In genomic region chr7:1546274-1546908, GRCh38 we compare ENCODE assay signal across 18 cellular contexts. TPM values are rescaled to one million over a fixed set of nuclear protein-coding genes. Genes with fewer than 3 reads are reported as not detected.
DNase-seq lines count a peak whose midpoint lies in the region; ATAC-seq, FAIRE-seq and TF ChIP-seq lines count a peak whose summit lies in the region.
"Had no signal": no experiment of that assay in that cellular context is flagged by ENCODE, and none has a peak within 500 bp of the region (broad histone marks: within the 10 kb centered on the region; RNA-seq: fewer than 3 reads in every experiment).

No MANE protein-coding gene starts in this region.

- H4K20me1 ChIP-seq in BLaER1 treated with 17β-estradiol and CSF1 and Interleukin-3, amounts not matched to agents 10 nM and 100 nM, result peaks cover 23 to 68% (median 40%) of the 10 kb centered on the region in 11 experiments
- peaks cover 4% of the 10 kb centered on the region for H4K20me1 ChIP-seq in hepatocyte (ENCODE audit: insufficient read depth, poor library complexity, severe bottlenecking)

- H3K27ac Mint-ChIP-seq in Calu3 (ENCODE audit: unreplicated experiment), result peak overlapping the region; percentile 57
- H3K27ac Mint-ChIP-seq: CD4-positive, CD25-positive, alpha-beta regulatory T cell had no signal

- intact Hi-C loops in Calu3 (cut with micrococcal nuclease; ENCODE audit: unreplicated experiment) (no loop called here), body of pancreas (cut with DNase I) (loop anchor here (5.0 kb wide), 1 partner anchor 44 kb away; the partner anchor contains the start of gene INTS1), psoas muscle (cut with DNase I) (no loop called here)

- TF ChIP-seq POLR2A in body of pancreas (IDR thresholded peaks at IDR 0.05), result no peak

- H2AFZ ChIP-seq in hepatocyte, result no peak overlapping the region

- peak overlapping the region in 6 of 11 experiments; percentile 20 to 55 (median 48); a peak in 8 of 22 replicates for H3K9ac ChIP-seq in BLaER1 treated with 17β-estradiol and CSF1 and Interleukin-3, amounts not matched to agents 10 nM and 100 nM

- H3K4me1 ChIP-seq in BLaER1 treated with 17β-estradiol and CSF1 and Interleukin-3, amounts not matched to agents 10 nM and 100 nM, result peaks cover 28 to 74% (median 69%) of the 10 kb centered on the region in 10 experiments
- peaks cover 19% of the 10 kb centered on the region for H3K4me1 ChIP-seq in body of pancreas
- H3K4me1 ChIP-seq in psoas muscle, result no peaks in the 10 kb centered on the region
- H3K4me1 ChIP-seq in hepatocyte (ENCODE audit: insufficient read depth), result no peaks in the 10 kb centered on the region
- H3K4me1 ChIP-seq: SJSA1 had no signal

- H3K79me2 ChIP-seq in hepatocyte, result no peaks in the 10 kb centered on the region

- CTCF ChIA-PET in Calu3 (lab: Charles Lee), result no interaction called here

- TF ChIP-seq CTCF in Calu3 (IDR thresholded peaks at IDR 0.05; ENCODE audit: unreplicated experiment) (no peak), body of pancreas (IDR thresholded peaks at IDR 0.05) (no peak), psoas muscle (IDR thresholded peaks at IDR 0.05) (no peak), hepatocyte (IDR thresholded peaks at IDR 0.05; ENCODE audit: poor library complexity) (no peak)

- ATAC-seq in body of pancreas (peak; percentile 33), psoas muscle (peak in 2 of 4 donors; percentile 7 to 10)

- H3K36me3 ChIP-seq in BLaER1 treated with 17β-estradiol and CSF1 and Interleukin-3, amounts not matched to agents 10 nM and 100 nM, result peaks cover 8 to 27% (median 24%) of the 10 kb centered on the region in 11 experiments; a peak in 20 of 22 replicates
- peaks cover 0 to 13% of the 10 kb centered on the region in 2 donors for H3K36me3 ChIP-seq in body of pancreas (replicated peaks in 1 of 2; ENCODE audit: insufficient read depth in 1 of 2, low read depth in 2 of 2)
- peaks cover 2 to 59% of the 10 kb centered on the region in 2 donors for H3K36me3 ChIP-seq in psoas muscle (ENCODE audit: insufficient read depth in 1 of 2, low read depth in 1 of 2)
- H3K36me3 ChIP-seq in hepatocyte (replicated peaks; ENCODE audit: insufficient read depth, low read depth), result no peaks in the 10 kb centered on the region

- no peak for DNase-seq in Calu3
- peak in 1 of 4 donors; percentile 64 for DNase-seq in body of pancreas
- peak; percentile 13 to 58 for DNase-seq in psoas muscle
- DNase-seq in NCI-H187 treated with DMSO at 0.1 percent for 48 hours (lab: John Stamatoyannopoulos, UW), result no peak
- no peak for DNase-seq in urothelium cell line (ENCODE audit: low spot score)
- DNase-seq in hepatocyte (ENCODE audit: low spot score), result no peak
- DNase-seq: AML-193; CD4-positive, CD25-positive, alpha-beta regulatory T cell; COR-L47; DMS153; GF-D8; KG1; NCI-H1417; NCI-H1930; NCI-H226; NCI-H524 treated with DMSO at 0.1 percent for 48 hours had no signal

- H3K27me3 ChIP-seq in BLaER1 treated with 17β-estradiol and CSF1 and Interleukin-3, amounts not matched to agents 10 nM and 100 nM, result no peaks in the 10 kb centered on the region
- H3K27me3 ChIP-seq in body of pancreas (no peaks in the 10 kb centered on the region), psoas muscle (ENCODE audit: insufficient read depth in 3 of 3, low read length in 2 of 3) (no peaks in the 10 kb centered on the region), hepatocyte (no peaks in the 10 kb centered on the region)
- H3K27me3 ChIP-seq: SJSA1 had no signal

- peak overlapping the region; percentile 20 for H3K4me3 Mint-ChIP-seq in Calu3 (ENCODE audit: low read depth, unreplicated experiment)
- H3K4me3 Mint-ChIP-seq: CD4-positive, CD25-positive, alpha-beta regulatory T cell had no signal

- H3K9me3 ChIP-seq in BLaER1 treated with 17β-estradiol and CSF1 and Interleukin-3, amounts not matched to agents 10 nM and 100 nM (replicated peaks in 1 of 11), result no peaks in the 10 kb centered on the region
- no peaks in the 10 kb centered on the region for H3K9me3 ChIP-seq in body of pancreas
- no peaks in the 10 kb centered on the region for H3K9me3 ChIP-seq in psoas muscle
- H3K9me3 ChIP-seq in hepatocyte (ENCODE audit: low read depth), result no peaks in the 10 kb centered on the region
- H3K9me3 ChIP-seq: SJSA1 had no signal

- no peaks in the 10 kb centered on the region for H3K27me3 Mint-ChIP-seq in Calu3 (ENCODE audit: unreplicated experiment)
- H3K27me3 Mint-ChIP-seq: CD4-positive, CD25-positive, alpha-beta regulatory T cell had no signal

- H3K4me2 ChIP-seq in BLaER1 treated with 17β-estradiol and CSF1 and Interleukin-3, amounts not matched to agents 10 nM and 100 nM, result peak overlapping the region; percentile 42 to 86 (median 74)
- no peak overlapping the region for H3K4me2 ChIP-seq in hepatocyte

- peaks cover 97% of the 10 kb centered on the region for H3K36me3 Mint-ChIP-seq in Calu3 (ENCODE audit: insufficient read depth, unreplicated experiment)
- H3K36me3 Mint-ChIP-seq: CD4-positive, CD25-positive, alpha-beta regulatory T cell had no signal

- no peak overlapping the region for H3K4me3 ChIP-seq in BLaER1 treated with 17β-estradiol and CSF1 and Interleukin-3, amounts not matched to agents 10 nM and 100 nM
- H3K4me3 ChIP-seq in body of pancreas, result no peak overlapping the region
- H3K4me3 ChIP-seq in psoas muscle, result no peak overlapping the region
- H3K4me3 ChIP-seq in hepatocyte, result no peak overlapping the region
- H3K4me3 ChIP-seq: SJSA1 had no signal

- WGBS in body of pancreas, 2 donors, result 24 to 62% methylated on average over 6 to 26 of the region's 28 CpGs
- 80 to 84% (median 81%) methylated on average over 27 to 28 of the region's 28 CpGs for WGBS in psoas muscle, 3 donors
- WGBS in hepatocyte (ENCODE audit: low lambda C conversion rate, missing lambda C conversion rate), result 94% methylated on average over 26 of the region's 28 CpGs

- no peak for FAIRE-seq in urothelium cell line (lab: Jason Lieb, UNC)

- H3K27ac ChIP-seq in BLaER1 treated with 17β-estradiol and CSF1 and Interleukin-3, amounts not matched to agents 10 nM and 100 nM, result peak overlapping the region in 4 of 11 experiments; percentile 25 to 34 (median 29); a peak in 3 of 22 replicates
- H3K27ac ChIP-seq in body of pancreas, result peak overlapping the region; percentile 27 to 70 (median 56)
- H3K27ac ChIP-seq in psoas muscle, result peak overlapping the region; percentile 16
- no peak overlapping the region for H3K27ac ChIP-seq in hepatocyte
- H3K27ac ChIP-seq: SJSA1 had no signal

- H3K9me2 ChIP-seq in hepatocyte (replicated peaks; ENCODE audit: insufficient read depth), result no peaks in the 10 kb centered on the region

- BruUV-seq in Calu3 (replicated peaks; lab: Mats Ljungman, UMichigan), result no TSS peak

- H3K9me3 Mint-ChIP-seq in Calu3 (ENCODE audit: low read depth, unreplicated experiment), result no peaks in the 10 kb centered on the region
- H3K9me3 Mint-ChIP-seq: CD4-positive, CD25-positive, alpha-beta regulatory T cell had no signal

- H3K4me1 Mint-ChIP-seq in Calu3 (ENCODE audit: low read depth, unreplicated experiment), result peaks cover 34% of the 10 kb centered on the region

RNA-seq across cellular contexts. Expression of gene TMEM184A, which starts 9.6 kb away (rescaled TPM):
- total RNA-seq in Calu3 (2022) (61.9 and 75.8 TPM in 2 replicates), body of pancreas (10 to 100 TPM; 21.0 to 65.3 TPM), psoas muscle (1 to 10 TPM; 2.8 to 6.0 (median 2.9) TPM), hepatocyte (14.5 and 23.4 TPM in 2 replicates)
- polyA plus RNA-seq in psoas muscle (1 to 10 TPM in 2 of 3 donors, under 1 TPM in 1; 0.40 to 1.4 (median 1.1) TPM), hepatocyte (18.6 and 24.7 TPM in 2 replicates)
- total RNA-seq: CD4-positive, CD25-positive, alpha-beta regulatory T cell had no signal

RNA-seq across cellular contexts. Expression of gene MAFK, which starts 15.9 kb away (rescaled TPM):
- total RNA-seq in Calu3 (2022) (105 and 113 TPM in 2 replicates), body of pancreas (10 to 100 TPM; 25.7 to 52.7 TPM), psoas muscle (100 to 1,000 TPM in 1 of 4 donors, 10 to 100 TPM in 3; 59.1 to 103 (median 77.5) TPM), hepatocyte (14.6 and 24.0 TPM in 2 replicates)
- polyA plus RNA-seq in psoas muscle (100 to 1,000 TPM in 1 of 3 donors, 10 to 100 TPM in 2; 36.7 to 138 (median 62.9) TPM), hepatocyte (4.4 and 7.8 TPM in 2 replicates)

RNA-seq across cellular contexts. Expression of gene PSMG3, which starts 23.4 kb away (rescaled TPM):
- total RNA-seq in Calu3 (2022), result 64.0 and 67.2 TPM in 2 replicates
- total RNA-seq in body of pancreas, result 10 to 100 TPM; 34.0 to 39.6 TPM
- 10 to 100 TPM; 11.8 to 18.2 (median 14.6) TPM for total RNA-seq in psoas muscle
- polyA plus RNA-seq in psoas muscle, result 10 to 100 TPM; 33.4 to 59.1 (median 54.1) TPM
- total RNA-seq in hepatocyte, result 27.5 and 42.7 TPM in 2 replicates
- polyA plus RNA-seq in hepatocyte, result 44.8 and 60.3 TPM in 2 replicates

RNA-seq across cellular contexts. Expression of gene INTS1, which starts 42.2 kb away (rescaled TPM):
- total RNA-seq in Calu3 (2022) (177 and 192 TPM in 2 replicates), body of pancreas (10 to 100 TPM; 66.3 to 72.9 TPM), psoas muscle (10 to 100 TPM; 61.3 to 77.6 (median 68.9) TPM), hepatocyte (15.5 and 30.0 TPM in 2 replicates)
- polyA plus RNA-seq in psoas muscle (10 to 100 TPM; 38.8 to 70.7 (median 44.0) TPM), hepatocyte (53.6 and 57.3 TPM in 2 replicates)

Comparison
In these comparisons a context has a peak if more than half of its experiments do, and no peak if none do; other contexts are left out.
1. DNase-seq: peak in psoas muscle (2 of 2); none in Calu3 (single experiment), NCI-H187 treated with DMSO at 0.1 percent for 48 hours (single experiment), urothelium cell line (single experiment) and hepatocyte (single experiment).